In the genomic region with DNA sequence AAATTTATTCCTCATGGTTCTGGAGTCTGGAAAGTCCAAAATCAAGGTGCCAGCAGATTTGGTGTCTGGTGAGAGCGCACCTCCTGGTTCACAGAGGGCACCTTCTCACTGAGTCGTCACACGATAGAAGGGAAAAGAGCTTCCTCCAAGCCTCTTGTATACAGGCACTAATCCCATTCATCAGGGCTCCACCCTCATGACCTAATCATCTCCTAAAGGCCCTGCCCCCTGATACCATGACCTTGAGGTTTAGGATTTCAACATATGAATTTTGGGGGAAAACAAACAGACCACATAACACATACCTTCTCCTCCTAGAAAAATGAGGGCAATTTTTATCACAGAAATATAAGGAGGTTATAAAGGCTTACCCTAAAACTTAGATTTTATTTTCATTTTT, we compare ENCODE assay signal across 1 cellular context.
TF ChIP-seq lines count a peak whose summit lies in the region.

No MANE protein-coding gene starts in this region.

TF ChIP-seq in K562, 482 proteins besides CTCF, POLR2A, EP300 and RAD21 (continued from another document):
- TF ChIP-seq, protein P1, sequence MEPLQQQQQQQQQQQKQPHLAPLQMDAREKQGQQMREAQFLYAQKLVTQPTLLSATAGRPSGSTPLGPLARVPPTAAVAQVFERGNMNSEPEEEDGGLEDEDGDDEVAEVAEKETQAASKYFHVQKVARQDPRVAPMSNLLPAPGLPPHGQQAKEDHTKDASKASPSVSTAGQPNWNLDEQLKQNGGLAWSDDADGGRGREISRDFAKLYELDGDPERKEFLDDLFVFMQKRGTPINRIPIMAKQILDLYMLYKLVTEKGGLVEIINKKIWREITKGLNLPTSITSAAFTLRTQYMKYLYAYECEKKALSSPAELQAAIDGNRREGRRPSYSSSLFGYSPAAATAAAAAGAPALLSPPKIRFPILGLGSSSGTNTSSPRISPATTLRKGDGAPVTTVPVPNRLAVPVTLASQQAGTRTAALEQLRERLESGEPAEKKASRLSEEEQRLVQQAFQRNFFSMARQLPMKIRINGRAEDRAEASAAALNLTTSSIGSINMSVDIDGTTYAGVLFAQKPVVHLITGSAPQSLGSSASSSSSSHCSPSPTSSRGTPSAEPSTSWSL (CRISPR knock-in tag; IDR thresholded peaks at IDR 0.05; ENCODE audit: borderline replicate concordance) = no peak
- no peak for TF ChIP-seq RBM34 (IDR thresholded peaks at IDR 0.05; ENCODE audit: borderline replicate concordance, insufficient read depth, low read length)
- no peak for TF ChIP-seq ZNF140 (CRISPR knock-in tag; IDR thresholded peaks at IDR 0.05)
- TF ChIP-seq, protein P2, sequence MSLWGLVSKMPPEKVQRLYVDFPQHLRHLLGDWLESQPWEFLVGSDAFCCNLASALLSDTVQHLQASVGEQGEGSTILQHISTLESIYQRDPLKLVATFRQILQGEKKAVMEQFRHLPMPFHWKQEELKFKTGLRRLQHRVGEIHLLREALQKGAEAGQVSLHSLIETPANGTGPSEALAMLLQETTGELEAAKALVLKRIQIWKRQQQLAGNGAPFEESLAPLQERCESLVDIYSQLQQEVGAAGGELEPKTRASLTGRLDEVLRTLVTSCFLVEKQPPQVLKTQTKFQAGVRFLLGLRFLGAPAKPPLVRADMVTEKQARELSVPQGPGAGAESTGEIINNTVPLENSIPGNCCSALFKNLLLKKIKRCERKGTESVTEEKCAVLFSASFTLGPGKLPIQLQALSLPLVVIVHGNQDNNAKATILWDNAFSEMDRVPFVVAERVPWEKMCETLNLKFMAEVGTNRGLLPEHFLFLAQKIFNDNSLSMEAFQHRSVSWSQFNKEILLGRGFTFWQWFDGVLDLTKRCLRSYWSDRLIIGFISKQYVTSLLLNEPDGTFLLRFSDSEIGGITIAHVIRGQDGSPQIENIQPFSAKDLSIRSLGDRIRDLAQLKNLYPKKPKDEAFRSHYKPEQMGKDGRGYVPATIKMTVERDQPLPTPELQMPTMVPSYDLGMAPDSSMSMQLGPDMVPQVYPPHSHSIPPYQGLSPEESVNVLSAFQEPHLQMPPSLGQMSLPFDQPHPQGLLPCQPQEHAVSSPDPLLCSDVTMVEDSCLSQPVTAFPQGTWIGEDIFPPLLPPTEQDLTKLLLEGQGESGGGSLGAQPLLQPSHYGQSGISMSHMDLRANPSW (CRISPR knock-in tag; IDR thresholded peaks at IDR 0.05) = no peak
- TF ChIP-seq PTBP1 (IDR thresholded peaks at IDR 0.05; ENCODE audit: low read depth, low read length) = no peak
- no peak for TF ChIP-seq ZNF232 (CRISPR knock-in tag; IDR thresholded peaks at IDR 0.05)
- no peak for TF ChIP-seq NCOA6 (IDR thresholded peaks at IDR 0.05)
- no peak for TF ChIP-seq CCNT2 (IDR thresholded peaks at IDR 0.05; ENCODE audit: borderline replicate concordance, extremely low read depth, insufficient read length, low read depth, low read length)
- no peak for TF ChIP-seq CREM (IDR thresholded peaks at IDR 0.05; ENCODE audit: low read depth)
- TF ChIP-seq, protein P3, sequence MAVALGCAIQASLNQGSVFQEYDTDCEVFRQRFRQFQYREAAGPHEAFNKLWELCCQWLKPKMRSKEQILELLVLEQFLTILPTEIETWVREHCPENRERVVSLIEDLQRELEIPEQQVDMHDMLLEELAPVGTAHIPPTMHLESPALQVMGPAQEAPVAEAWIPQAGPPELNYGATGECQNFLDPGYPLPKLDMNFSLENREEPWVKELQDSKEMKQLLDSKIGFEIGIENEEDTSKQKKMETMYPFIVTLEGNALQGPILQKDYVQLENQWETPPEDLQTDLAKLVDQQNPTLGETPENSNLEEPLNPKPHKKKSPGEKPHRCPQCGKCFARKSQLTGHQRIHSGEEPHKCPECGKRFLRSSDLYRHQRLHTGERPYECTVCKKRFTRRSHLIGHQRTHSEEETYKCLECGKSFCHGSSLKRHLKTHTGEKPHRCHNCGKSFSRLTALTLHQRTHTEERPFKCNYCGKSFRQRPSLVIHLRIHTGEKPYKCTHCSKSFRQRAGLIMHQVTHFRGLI (CRISPR knock-in tag; IDR thresholded peaks at IDR 0.05) = no peak
- no peak for TF ChIP-seq HIVEP1 (CRISPR knock-in tag; IDR thresholded peaks at IDR 0.05)
- TF ChIP-seq HDGF (IDR thresholded peaks at IDR 0.05) = no peak
- TF ChIP-seq, protein P4, sequence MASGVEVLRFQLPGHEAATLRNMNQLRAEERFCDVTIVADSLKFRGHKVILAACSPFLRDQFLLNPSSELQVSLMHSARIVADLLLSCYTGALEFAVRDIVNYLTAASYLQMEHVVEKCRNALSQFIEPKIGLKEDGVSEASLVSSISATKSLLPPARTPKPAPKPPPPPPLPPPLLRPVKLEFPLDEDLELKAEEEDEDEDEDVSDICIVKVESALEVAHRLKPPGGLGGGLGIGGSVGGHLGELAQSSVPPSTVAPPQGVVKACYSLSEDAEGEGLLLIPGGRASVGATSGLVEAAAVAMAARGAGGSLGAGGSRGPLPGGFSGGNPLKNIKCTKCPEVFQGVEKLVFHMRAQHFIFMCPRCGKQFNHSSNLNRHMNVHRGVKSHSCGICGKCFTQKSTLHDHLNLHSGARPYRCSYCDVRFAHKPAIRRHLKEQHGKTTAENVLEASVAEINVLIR (CRISPR knock-in tag; IDR thresholded peaks at IDR 0.05) = no peak
- TF ChIP-seq DNMT1 (IDR thresholded peaks at IDR 0.05) = no peak
- peak; percentile 78 for TF ChIP-seq ATF7 (IDR thresholded peaks at IDR 0.05)
- TF ChIP-seq SNIP1 (IDR thresholded peaks at IDR 0.05; ENCODE audit: low read depth) = no peak
- TF ChIP-seq ZSCAN32 (CRISPR knock-in tag; IDR thresholded peaks at IDR 0.05) = no peak
- TF ChIP-seq, protein P5, sequence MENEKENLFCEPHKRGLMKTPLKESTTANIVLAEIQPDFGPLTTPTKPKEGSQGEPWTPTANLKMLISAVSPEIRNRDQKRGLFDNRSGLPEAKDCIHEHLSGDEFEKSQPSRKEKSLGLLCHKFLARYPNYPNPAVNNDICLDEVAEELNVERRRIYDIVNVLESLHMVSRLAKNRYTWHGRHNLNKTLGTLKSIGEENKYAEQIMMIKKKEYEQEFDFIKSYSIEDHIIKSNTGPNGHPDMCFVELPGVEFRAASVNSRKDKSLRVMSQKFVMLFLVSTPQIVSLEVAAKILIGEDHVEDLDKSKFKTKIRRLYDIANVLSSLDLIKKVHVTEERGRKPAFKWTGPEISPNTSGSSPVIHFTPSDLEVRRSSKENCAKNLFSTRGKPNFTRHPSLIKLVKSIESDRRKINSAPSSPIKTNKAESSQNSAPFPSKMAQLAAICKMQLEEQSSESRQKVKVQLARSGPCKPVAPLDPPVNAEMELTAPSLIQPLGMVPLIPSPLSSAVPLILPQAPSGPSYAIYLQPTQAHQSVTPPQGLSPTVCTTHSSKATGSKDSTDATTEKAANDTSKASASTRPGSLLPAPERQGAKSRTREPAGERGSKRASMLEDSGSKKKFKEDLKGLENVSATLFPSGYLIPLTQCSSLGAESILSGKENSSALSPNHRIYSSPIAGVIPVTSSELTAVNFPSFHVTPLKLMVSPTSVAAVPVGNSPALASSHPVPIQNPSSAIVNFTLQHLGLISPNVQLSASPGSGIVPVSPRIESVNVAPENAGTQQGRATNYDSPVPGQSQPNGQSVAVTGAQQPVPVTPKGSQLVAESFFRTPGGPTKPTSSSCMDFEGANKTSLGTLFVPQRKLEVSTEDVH (IDR thresholded peaks at IDR 0.05; ENCODE audit: low read depth, partially characterized antibody) = no peak
- TF ChIP-seq TBP (optimal IDR thresholded peaks at IDR 0.05; ENCODE audit: low read depth, low read length) = peak; percentile 14
- TF ChIP-seq DDX20 (tag; IDR thresholded peaks at IDR 0.05; ENCODE audit: low read depth) = no peak
- no peak for TF ChIP-seq ZNF133 (CRISPR knock-in tag; IDR thresholded peaks at IDR 0.05)
- TF ChIP-seq CBX3 (IDR thresholded peaks at IDR 0.05; ENCODE audit: borderline replicate concordance in 1 of 2, low read length in 2 of 2) = 0 out of 3 replicates have a peak, but pooled peaks of 1 of the 2 experiments have one; percentile 20
- TF ChIP-seq BRD4 (IDR thresholded peaks at IDR 0.05) = no peak
- no peak for TF ChIP-seq MXI1 (IDR thresholded peaks at IDR 0.05; ENCODE audit: low read depth, low read length)
- peak; percentile 95 for TF ChIP-seq ESRRA (IDR thresholded peaks at IDR 0.05; ENCODE audit: borderline replicate concordance, low read depth)
- TF ChIP-seq BHLHE40 (IDR thresholded peaks at IDR 0.05; ENCODE audit: low read length) = no peak
- peak in 1 of 2 experiments; percentile 20; a peak in 1 of 4 replicates for TF ChIP-seq TRIM24 (IDR thresholded peaks at IDR 0.05)
- TF ChIP-seq DPF2 (IDR thresholded peaks at IDR 0.05) = peak; percentile 61
- no peak for TF ChIP-seq CAMTA2 (CRISPR knock-in tag; conservative IDR thresholded peaks at IDR 0.05)
- no peak for TF ChIP-seq KLF13 (tag; IDR thresholded peaks at IDR 0.05; ENCODE audit: borderline replicate concordance, low read depth)
- TF ChIP-seq BCOR (IDR thresholded peaks at IDR 0.05) = no peak
- TF ChIP-seq EP400 (IDR thresholded peaks at IDR 0.05) = peak; percentile 14; the same call in 1 of the 2 replicates
- TF ChIP-seq PPARD (CRISPR knock-in tag; IDR thresholded peaks at IDR 0.05) = no peak
- TF ChIP-seq ARID1B (IDR thresholded peaks at IDR 0.05) = peak; percentile 16; the same call in 1 of the 2 replicates
- no peak for TF ChIP-seq PCBP2 (IDR thresholded peaks at IDR 0.05; ENCODE audit: low read depth, low read length, poor library complexity, severe bottlenecking)
- TF ChIP-seq, protein P6, sequence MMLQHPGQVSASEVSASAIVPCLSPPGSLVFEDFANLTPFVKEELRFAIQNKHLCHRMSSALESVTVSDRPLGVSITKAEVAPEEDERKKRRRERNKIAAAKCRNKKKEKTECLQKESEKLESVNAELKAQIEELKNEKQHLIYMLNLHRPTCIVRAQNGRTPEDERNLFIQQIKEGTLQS (IDR thresholded peaks at IDR 0.05) = peak; percentile 62; the same call in 1 of the 2 replicates
- TF ChIP-seq, protein P6 (CRISPR knock-in tag; conservative IDR thresholded peaks at IDR 0.05) = no peak
- TF ChIP-seq CEBPG (CRISPR knock-in tag; IDR thresholded peaks at IDR 0.05) = no peak
- peak in 1 of 2 experiments; percentile 38; a peak in 1 of 4 replicates for TF ChIP-seq CEBPG (tag; conservative IDR thresholded peaks at IDR 0.05 in 1 of 2, IDR thresholded peaks at IDR 0.05 in 1 of 2)
- peak; percentile 43 to 52; a peak in 1 of 4 replicates for TF ChIP-seq FOXK2 (conservative IDR thresholded peaks at IDR 0.05 in 1 of 2, IDR thresholded peaks at IDR 0.05 in 1 of 2; ENCODE audit: low read depth in 2 of 2)
- TF ChIP-seq ZNF3 (CRISPR knock-in tag; IDR thresholded peaks at IDR 0.05) = no peak
- no peak for TF ChIP-seq RBM22 (IDR thresholded peaks at IDR 0.05; ENCODE audit: low read depth, low read length, poor library complexity, severe bottlenecking)
- TF ChIP-seq, protein P7, sequence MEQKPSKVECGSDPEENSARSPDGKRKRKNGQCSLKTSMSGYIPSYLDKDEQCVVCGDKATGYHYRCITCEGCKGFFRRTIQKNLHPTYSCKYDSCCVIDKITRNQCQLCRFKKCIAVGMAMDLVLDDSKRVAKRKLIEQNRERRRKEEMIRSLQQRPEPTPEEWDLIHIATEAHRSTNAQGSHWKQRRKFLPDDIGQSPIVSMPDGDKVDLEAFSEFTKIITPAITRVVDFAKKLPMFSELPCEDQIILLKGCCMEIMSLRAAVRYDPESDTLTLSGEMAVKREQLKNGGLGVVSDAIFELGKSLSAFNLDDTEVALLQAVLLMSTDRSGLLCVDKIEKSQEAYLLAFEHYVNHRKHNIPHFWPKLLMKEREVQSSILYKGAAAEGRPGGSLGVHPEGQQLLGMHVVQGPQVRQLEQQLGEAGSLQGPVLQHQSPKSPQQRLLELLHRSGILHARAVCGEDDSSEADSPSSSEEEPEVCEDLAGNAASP (IDR thresholded peaks at IDR 0.05) = no peak
- TF ChIP-seq NR2C2 (CRISPR knock-in tag; IDR thresholded peaks at IDR 0.05) = no peak
- TF ChIP-seq NR2C2 (tag; IDR thresholded peaks at IDR 0.05) = peak; percentile 15; the same call in 1 of the 2 replicates
